12 cellular contexts compared by ENCODE assay signal in genomic region chr22:31585161-31585859, GRCh38.
DNase-seq lines count a peak whose midpoint lies in the region; ATAC-seq, FAIRE-seq and TF ChIP-seq lines count a peak whose summit lies in the region.
"Had no signal": no experiment of that assay in that cellular context is flagged by ENCODE, and none has a peak within 500 bp of the region (broad histone marks: within the 10 kb centered on the region; RNA-seq: fewer than 3 reads in every experiment).

No MANE protein-coding gene starts in this region.

- H3K4me1 Mint-ChIP-seq in astrocyte (ENCODE audit: low read depth, unreplicated experiment): peaks cover 27% of the 10 kb centered on the region
- peaks cover 13 to 25% of the 10 kb centered on the region in 2 donors for H3K4me1 Mint-ChIP-seq in stimulated activated naive B cell treated with anti-CD40 and anti-IgM and Interleukin-4, amounts not matched to agents 10 μg/mL and 1 μg/mL and 100 μg/mL, for 72 hours

- H3K4me3 Mint-ChIP-seq in astrocyte (ENCODE audit: unreplicated experiment): no peak overlapping the region
- no peak overlapping the region for H3K4me3 Mint-ChIP-seq in stimulated activated naive B cell treated with anti-CD40 and anti-IgM and Interleukin-4, amounts not matched to agents 10 μg/mL and 1 μg/mL and 100 μg/mL, for 72 hours

- TF ChIP-seq CTCF in astrocyte (IDR thresholded peaks at IDR 0.05; ENCODE audit: insufficient read depth, low read depth, low read length): no peak

- ATAC-seq in stimulated activated naive B cell treated with anti-CD40 and anti-IgM and Interleukin-4, amounts not matched to agents 10 μg/mL and 1 μg/mL and 100 μg/mL, for 72 hours (replicated peaks): no peak
- no peak for ATAC-seq in left colon
- no peak for ATAC-seq in HG03139 (IDR thresholded peaks at IDR 0.05; ENCODE audit: unreplicated experiment)

- no peaks in the 10 kb centered on the region for H3K9me3 Mint-ChIP-seq in astrocyte (ENCODE audit: unreplicated experiment)
- no peaks in the 10 kb centered on the region for H3K9me3 Mint-ChIP-seq in stimulated activated naive B cell treated with anti-CD40 and anti-IgM and Interleukin-4, amounts not matched to agents 10 μg/mL and 1 μg/mL and 100 μg/mL, for 72 hours

- no peak overlapping the region for H3K27ac Mint-ChIP-seq in astrocyte (ENCODE audit: unreplicated experiment)
- H3K27ac Mint-ChIP-seq in stimulated activated naive B cell treated with anti-CD40 and anti-IgM and Interleukin-4, amounts not matched to agents 10 μg/mL and 1 μg/mL and 100 μg/mL, for 72 hours: no peak overlapping the region

- peaks cover 22% of the 10 kb centered on the region for H3K4me1 ChIP-seq in astrocyte (ENCODE audit: insufficient read depth, low read length)
- H3K4me1 ChIP-seq: suprapubic skin had no signal

- H3K27me3 ChIP-seq in astrocyte (ENCODE audit: insufficient read depth, low read length): no peaks in the 10 kb centered on the region
- H3K27me3 ChIP-seq: suprapubic skin had no signal

- DNase-seq in AML-193 (lab: John Stamatoyannopoulos, UW): peak; percentile 18 to 27
- DNase-seq in LHCN-M2 (ENCODE audit: low read depth): peak; percentile 41
- peak; percentile 29 for DNase-seq in astrocyte (ENCODE audit: low read depth)
- DNase-seq in non-pigmented ciliary epithelial cell (ENCODE audit: low read depth): peak; percentile 45
- no peak for DNase-seq in stimulated activated naive B cell treated with anti-CD40 and anti-IgM and Interleukin-4, amounts not matched to agents 10 μg/mL and 1 μg/mL and 100 μg/mL, for 72 hours
- DNase-seq in left colon: no peak
- no peak for DNase-seq in foreskin melanocyte
- DNase-seq: anterior cingulate cortex, NCI-H2029 had no signal

- peaks cover 14% of the 10 kb centered on the region for H3K36me3 Mint-ChIP-seq in astrocyte (ENCODE audit: low read depth, unreplicated experiment)
- peaks cover 37 to 50% of the 10 kb centered on the region in 2 donors for H3K36me3 Mint-ChIP-seq in stimulated activated naive B cell treated with anti-CD40 and anti-IgM and Interleukin-4, amounts not matched to agents 10 μg/mL and 1 μg/mL and 100 μg/mL, for 72 hours

- no peaks in the 10 kb centered on the region for H3K79me2 ChIP-seq in astrocyte (ENCODE audit: insufficient read depth, low read length)

- no peak overlapping the region for H2AFZ ChIP-seq in astrocyte (ENCODE audit: low read depth, low read length)

- peak overlapping the region; percentile 32 for H3K27ac ChIP-seq in astrocyte (ENCODE audit: low read depth, low read length)
- H3K27ac ChIP-seq: SK-N-MC, suprapubic skin had no signal

- no peak for FAIRE-seq in astrocyte (lab: Jason Lieb, UNC)

- no peak overlapping the region for H3K9ac ChIP-seq in astrocyte (ENCODE audit: low read length)

- H3K27me3 Mint-ChIP-seq in astrocyte (ENCODE audit: low read depth, unreplicated experiment): no peaks in the 10 kb centered on the region
- H3K27me3 Mint-ChIP-seq in stimulated activated naive B cell treated with anti-CD40 and anti-IgM and Interleukin-4, amounts not matched to agents 10 μg/mL and 1 μg/mL and 100 μg/mL, for 72 hours: no peaks in the 10 kb centered on the region

- H3K36me3 ChIP-seq in astrocyte (ENCODE audit: insufficient read depth, low read length): peaks cover 5% of the 10 kb centered on the region

- H3K4me3 ChIP-seq in astrocyte (ENCODE audit: insufficient read depth, low read depth, low read length): no peak overlapping the region
- H3K4me3 ChIP-seq: SK-N-MC, suprapubic skin had no signal

- H3K4me2 ChIP-seq in astrocyte (ENCODE audit: low read length): peak overlapping the region; percentile 32

- H3K9me3 ChIP-seq in astrocyte (ENCODE audit: insufficient read depth, low read depth, low read length): no peaks in the 10 kb centered on the region
- H3K9me3 ChIP-seq: suprapubic skin had no signal

- no peaks in the 10 kb centered on the region for H4K20me1 ChIP-seq in astrocyte (ENCODE audit: insufficient read depth, low read length)

- intact Hi-C loops in left colon (cut with DNase I, micrococcal nuclease): no loop called here

Comparison
In these comparisons a context has a peak if more than half of its experiments do, and no peak if none do; other contexts are left out.
1. DNase-seq: peak in AML-193 (2 of 2), LHCN-M2 (single experiment), astrocyte (single experiment) and non-pigmented ciliary epithelial cell (single experiment); none in stimulated activated naive B cell treated with anti-CD40 and anti-IgM and Interleukin-4, amounts not matched to agents 10 μg/mL and 1 μg/mL and 100 μg/mL, for 72 hours (single experiment), left colon (0 of 2) and foreskin melanocyte (single experiment).